Comparison of ENCODE assay signal across 12 cellular contexts in the genomic region with DNA sequence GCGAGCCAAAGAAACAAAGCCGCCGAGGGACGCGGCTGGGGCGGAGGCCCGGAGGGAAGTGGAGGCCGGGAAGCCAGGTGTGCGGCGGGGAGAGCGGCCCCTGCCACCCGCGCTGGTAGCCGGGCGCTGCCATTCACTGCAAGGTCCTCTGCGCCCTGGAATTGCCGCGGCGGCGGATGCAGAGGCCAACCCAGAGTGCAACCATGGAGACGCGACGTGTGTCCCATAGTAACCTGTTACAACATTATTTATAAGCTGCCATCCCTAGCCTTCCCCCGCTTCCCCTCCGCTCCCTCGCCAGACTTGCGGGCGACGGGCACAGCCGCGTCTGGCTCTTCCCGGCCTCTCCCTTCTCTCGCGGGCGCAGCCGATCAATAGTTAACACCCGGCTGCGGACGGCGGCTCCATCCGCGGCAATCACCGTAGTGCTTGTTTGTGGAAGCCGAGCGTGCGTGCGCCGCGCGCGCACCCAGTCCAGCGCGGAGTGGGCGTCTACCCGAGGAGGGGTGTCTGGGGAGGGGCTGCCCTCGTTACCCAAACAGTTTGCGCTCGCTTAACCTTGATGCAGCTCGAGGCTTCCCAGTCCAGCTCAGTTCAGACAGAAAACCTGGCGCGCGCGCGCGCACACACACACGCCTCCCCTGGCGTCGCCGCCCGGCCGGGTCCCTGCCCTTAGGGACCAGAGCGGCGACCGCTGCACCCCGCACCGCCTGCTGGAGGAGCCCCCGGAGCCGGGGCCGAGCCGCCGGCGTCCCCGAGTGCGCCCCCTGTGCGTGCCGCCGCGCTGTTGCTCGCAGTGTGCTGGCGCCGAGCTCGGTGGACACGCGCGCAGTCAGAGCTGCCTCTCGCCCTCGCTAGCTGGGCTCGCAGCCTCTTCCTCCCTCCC.
A peak's percentile ranks its signal among the peaks of the same experiment; 100 is the strongest.
DNase-seq lines count a peak whose midpoint lies in the region; ATAC-seq and TF ChIP-seq lines count a peak whose summit lies in the region.
"Had no signal": no experiment of that assay in that cellular context is flagged by ENCODE, and none has a peak within 500 bp of the region (broad histone marks: within the 10 kb centered on the region; RNA-seq: fewer than 3 reads in every experiment).

No MANE protein-coding gene starts in this region.

- H3K9ac ChIP-seq in SK-N-SH (no peak overlapping the region), mammary epithelial cell (ENCODE audit: insufficient read depth, low read length) (no peak overlapping the region), stomach smooth muscle (ENCODE audit: low read length in 2 of 2) (peak overlapping the region in 1 of 2 donors; percentile 33)

- peak; percentile 73 for DNase-seq in SK-N-SH
- DNase-seq in mammary epithelial cell: peak; percentile 0
- no peak for DNase-seq in natural killer cell treated with Interleukin-12 subunit alpha and Interleukin-12 subunit beta and Interleukin-15 and Interleukin-18, amount 100 ng/mL, for 72 hours (ENCODE audit: low spot score)
- no peak for DNase-seq in HPDE6-E6E7 (ENCODE audit: extremely low spot score)
- DNase-seq: activated effector memory CD4-positive, alpha-beta T cell treated with anti-CD3 and anti-CD28 coated beads, Interleukin-2, amount 50 U/mL, for 16 hours; effector memory CD4-positive, alpha-beta T cell had no signal

- H3K4me1 ChIP-seq in SK-N-SH (ENCODE audit: control insufficient read depth in 1 of 2, insufficient read depth in 2 of 2, low read depth in 1 of 2, low read length in 1 of 2) (no peaks in the 10 kb centered on the region; a peak in 1 of 4 replicates), mammary epithelial cell (ENCODE audit: insufficient read depth, low read length) (no peaks in the 10 kb centered on the region), stomach smooth muscle (ENCODE audit: control insufficient read depth, insufficient read depth, low read length) (peaks cover 17% of the 10 kb centered on the region)

- H3K27ac Mint-ChIP-seq in natural killer cell treated with Interleukin-12 subunit alpha and Interleukin-12 subunit beta and Interleukin-15 and Interleukin-18, amount 100 ng/mL, for 72 hours: no peak overlapping the region

- no peak overlapping the region for H3K4me3 Mint-ChIP-seq in natural killer cell treated with Interleukin-12 subunit alpha and Interleukin-12 subunit beta and Interleukin-15 and Interleukin-18, amount 100 ng/mL, for 72 hours

- no peaks in the 10 kb centered on the region for H3F3A ChIP-seq in SK-N-SH (replicated peaks; ENCODE audit: insufficient read depth)

- 12% methylated on average over 75 of the region's 98 CpGs for WGBS in SK-N-SH (ENCODE audit: low lambda C conversion rate)
- 3% methylated on average over 48 of the region's 98 CpGs for WGBS in mammary epithelial cell (ENCODE audit: low coverage, missing lambda C conversion rate)

- no peak for TF ChIP-seq CTCF in SK-N-SH (IDR thresholded peaks at IDR 0.05)
- no peak for TF ChIP-seq CTCF in mammary epithelial cell (conservative IDR thresholded peaks at IDR 0.05 in 1 of 2, IDR thresholded peaks at IDR 0.05 in 1 of 2; ENCODE audit: extremely low read depth in 1 of 2, insufficient read depth in 1 of 2, low read depth in 1 of 2, low read length in 2 of 2)

- H2AFZ ChIP-seq in SK-N-SH (ENCODE audit: low read depth): no peak overlapping the region
- no peak overlapping the region for H2AFZ ChIP-seq in mammary epithelial cell (ENCODE audit: low read depth, low read length)

- dilution Hi-C loops in mammary epithelial cell (cut with HindIII; ENCODE audit: low sequenced_read_pairs): no loop called here

- H3K4me1 Mint-ChIP-seq in natural killer cell treated with Interleukin-12 subunit alpha and Interleukin-12 subunit beta and Interleukin-15 and Interleukin-18, amount 100 ng/mL, for 72 hours (ENCODE audit: low read depth in 2 of 2): no peaks in the 10 kb centered on the region

- H3K27me3 Mint-ChIP-seq in natural killer cell treated with Interleukin-12 subunit alpha and Interleukin-12 subunit beta and Interleukin-15 and Interleukin-18, amount 100 ng/mL, for 72 hours: peaks cover 14 to 20% of the 10 kb centered on the region in 2 donors

- no peak overlapping the region for H3K27ac ChIP-seq in SK-N-SH (ENCODE audit: low read depth in 2 of 2, low read length in 1 of 2)
- H3K27ac ChIP-seq in mammary epithelial cell (ENCODE audit: insufficient read depth, low read depth, low read length): no peak overlapping the region
- H3K27ac ChIP-seq in layer of hippocampus (ENCODE audit: low read depth, low read length): peak overlapping the region; percentile 18
- H3K27ac ChIP-seq in stomach smooth muscle (ENCODE audit: low read length): no peak overlapping the region

- no peaks in the 10 kb centered on the region for H3K9me2 ChIP-seq in SK-N-SH

- POLR2A ChIA-PET in SK-N-SH (lab: Yijun Ruan, JAX): interaction anchor here (0.6 kb wide), 1 partner anchor 25 kb away, joined by 3 read pairs; no protein-coding TSS in a partner anchor

- H3K9me3 ChIP-seq in SK-N-SH: no peaks in the 10 kb centered on the region
- peaks cover under 1% of the 10 kb centered on the region for H3K9me3 ChIP-seq in mammary epithelial cell (replicated peaks; ENCODE audit: insufficient read depth, low read length)
- H3K9me3 ChIP-seq in stomach smooth muscle (ENCODE audit: control insufficient read depth in 2 of 2, low read length in 2 of 2): no peaks in the 10 kb centered on the region

- peaks cover 5% of the 10 kb centered on the region for H3K36me3 Mint-ChIP-seq in natural killer cell treated with Interleukin-12 subunit alpha and Interleukin-12 subunit beta and Interleukin-15 and Interleukin-18, amount 100 ng/mL, for 72 hours

- TF ChIP-seq EP300 in SK-N-SH (IDR thresholded peaks at IDR 0.05; ENCODE audit: borderline replicate concordance in 1 of 2, low read depth in 1 of 2, low read length in 1 of 2): no peak

- H3K4me2 ChIP-seq in SK-N-SH (no peak overlapping the region), mammary epithelial cell (ENCODE audit: insufficient read depth, low read depth, low read length) (no peak overlapping the region)

- H4K20me1 ChIP-seq in SK-N-SH (ENCODE audit: insufficient read depth) (no peaks in the 10 kb centered on the region), mammary epithelial cell (ENCODE audit: insufficient read depth, low read length) (no peaks in the 10 kb centered on the region)

- no peaks in the 10 kb centered on the region for H3K27me3 ChIP-seq in SK-N-SH (ENCODE audit: insufficient read depth)
- peaks cover 8% of the 10 kb centered on the region for H3K27me3 ChIP-seq in mammary epithelial cell (ENCODE audit: insufficient read depth, low read length)
- H3K27me3 ChIP-seq in layer of hippocampus (ENCODE audit: control insufficient read depth, insufficient read depth, low read length): peaks cover 13% of the 10 kb centered on the region
- H3K27me3 ChIP-seq in stomach smooth muscle (ENCODE audit: control insufficient read depth in 1 of 2, insufficient read depth in 2 of 2, low read length in 2 of 2): peaks cover 4 to 18% of the 10 kb centered on the region in 2 donors

- CTCF ChIA-PET in SK-N-SH (lab: Yijun Ruan, JAX): interaction anchor here (0.6 to 1.2 kb wide), 5 partner anchors 9 to 929 kb away, joined by 3 to 7 read pairs (median 3); no protein-coding TSS in a partner anchor
- CTCF ChIA-PET in mammary epithelial cell (lab: Charles Lee; ENCODE audit: low non-redundant PET): no interaction called here

- H3K36me3 ChIP-seq in SK-N-SH (replicated peaks in 1 of 2; ENCODE audit: control insufficient read depth in 1 of 2, insufficient read depth in 2 of 2, low read length in 1 of 2): no peaks in the 10 kb centered on the region
- no peaks in the 10 kb centered on the region for H3K36me3 ChIP-seq in mammary epithelial cell (ENCODE audit: insufficient read depth, low read length)
- H3K36me3 ChIP-seq in stomach smooth muscle (ENCODE audit: control insufficient read depth in 2 of 2, insufficient read depth in 2 of 2, low read length in 2 of 2): no peaks in the 10 kb centered on the region

- intact Hi-C loops in mammary epithelial cell (cut with micrococcal nuclease): no loop called here

- BruUV-seq in mammary epithelial cell (replicated peaks; lab: Mats Ljungman, UMichigan): no TSS peak

- in situ Hi-C loops in mammary epithelial cell (cut with MboI; ENCODE audit: low sequenced_read_pairs in 2 of 2): no loop called here

- TF ChIP-seq RAD21 in SK-N-SH (IDR thresholded peaks at IDR 0.05; ENCODE audit: low read length): no peak

- ATAC-seq in SK-N-SH treated with all-trans-retinoic acid at 6 μM for 48 hours: no peak
- no peak for ATAC-seq in GM19463 (IDR thresholded peaks at IDR 0.05; ENCODE audit: unreplicated experiment)
- ATAC-seq in natural killer cell treated with Interleukin-12 subunit alpha and Interleukin-12 subunit beta and Interleukin-15 and Interleukin-18, amount 100 ng/mL, for 72 hours: no peak
- ATAC-seq: activated CD4-positive, CD25-positive, alpha-beta regulatory T cell treated with anti-CD3 and anti-CD28 coated beads, Interleukin-2, amount 50 U/mL, for 24 hours; HCT116 had no signal

- H3K79me2 ChIP-seq in SK-N-SH (ENCODE audit: insufficient read depth) (no peaks in the 10 kb centered on the region), mammary epithelial cell (ENCODE audit: insufficient read depth, low read length) (no peaks in the 10 kb centered on the region)

- peaks cover 8% of the 10 kb centered on the region for H3K9me3 Mint-ChIP-seq in natural killer cell treated with Interleukin-12 subunit alpha and Interleukin-12 subunit beta and Interleukin-15 and Interleukin-18, amount 100 ng/mL, for 72 hours

- no peak overlapping the region; a peak in 1 of 4 replicates for H3K4me3 ChIP-seq in SK-N-SH (ENCODE audit: low read depth in 2 of 2, low read length in 1 of 2)
- no peak overlapping the region for H3K4me3 ChIP-seq in mammary epithelial cell (replicated peaks in 1 of 3; ENCODE audit: insufficient read depth in 1 of 3, low read depth in 2 of 3, low read length in 3 of 3)
- peak overlapping the region; percentile 62 to 73 for H3K4me3 ChIP-seq in stomach smooth muscle (ENCODE audit: low read length in 2 of 2)

TF ChIP-seq in SK-N-SH treated with all-trans-retinoic acid at 6 μM for 48 hours, 23 proteins besides CTCF, POLR2A, EP300 and RAD21 (continues in another document):
- TF ChIP-seq, protein P1, sequence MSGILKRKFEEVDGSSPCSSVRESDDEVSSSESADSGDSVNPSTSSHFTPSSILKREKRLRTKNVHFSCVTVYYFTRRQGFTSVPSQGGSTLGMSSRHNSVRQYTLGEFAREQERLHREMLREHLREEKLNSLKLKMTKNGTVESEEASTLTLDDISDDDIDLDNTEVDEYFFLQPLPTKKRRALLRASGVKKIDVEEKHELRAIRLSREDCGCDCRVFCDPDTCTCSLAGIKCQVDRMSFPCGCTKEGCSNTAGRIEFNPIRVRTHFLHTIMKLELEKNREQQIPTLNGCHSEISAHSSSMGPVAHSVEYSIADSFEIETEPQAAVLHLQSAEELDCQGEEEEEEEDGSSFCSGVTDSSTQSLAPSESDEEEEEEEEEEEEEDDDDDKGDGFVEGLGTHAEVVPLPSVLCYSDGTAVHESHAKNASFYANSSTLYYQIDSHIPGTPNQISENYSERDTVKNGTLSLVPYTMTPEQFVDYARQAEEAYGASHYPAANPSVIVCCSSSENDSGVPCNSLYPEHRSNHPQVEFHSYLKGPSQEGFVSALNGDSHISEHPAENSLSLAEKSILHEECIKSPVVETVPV (CRISPR knock-in tag; IDR thresholded peaks at IDR 0.05): no peak

Comparison
In these comparisons a context has a peak if more than half of its experiments do, and no peak if none do; other contexts are left out.
1. DNase-seq: peak in SK-N-SH (single experiment) and mammary epithelial cell (single experiment); none in natural killer cell treated with Interleukin-12 subunit alpha and Interleukin-12 subunit beta and Interleukin-15 and Interleukin-18, amount 100 ng/mL, for 72 hours (single experiment) and HPDE6-E6E7 (single experiment).
2. H3K4me3 ChIP-seq: peak in stomach smooth muscle (2 of 2); none in SK-N-SH (0 of 2) and mammary epithelial cell (0 of 3).